In the genomic region with DNA sequence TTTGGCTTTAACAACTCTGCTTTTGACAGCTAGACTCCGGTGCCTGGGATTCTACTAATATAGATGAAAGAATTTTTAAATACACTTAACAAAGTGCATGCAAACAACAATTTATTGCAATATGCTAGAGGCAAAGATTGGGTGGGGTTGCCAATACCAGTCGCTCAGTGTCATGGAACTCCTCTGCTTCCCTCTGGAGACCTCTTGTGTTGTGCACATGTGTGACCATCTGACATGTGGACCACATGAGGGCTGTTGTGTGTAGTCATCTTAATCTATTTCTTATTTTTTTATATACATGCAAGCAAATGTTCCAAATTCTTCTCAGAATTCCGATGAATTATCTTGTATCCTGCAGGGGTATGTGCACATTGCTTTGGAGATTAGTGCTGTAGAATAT, we compare ENCODE assay signal across 8 cellular contexts.
"Had no signal": no experiment of that assay in that cellular context is flagged by ENCODE, and none has a peak within 500 bp of the region (broad histone marks: within the 10 kb centered on the region; RNA-seq: fewer than 3 reads in every experiment).

No MANE protein-coding gene starts in this region.

- H3K4me3 Mint-ChIP-seq: HFFc6 had no signal

- H3K4me1 ChIP-seq: HAP-1 had no signal

- H3K4me3 ChIP-seq: GM23248, HAP-1 had no signal

- H3K27ac Mint-ChIP-seq: HFFc6 had no signal

- H3K27ac ChIP-seq: GM23248, HL-60 had no signal

- H3K9me3 ChIP-seq: HAP-1 had no signal

- ATAC-seq: HCT116 had no signal

- H3K9me3 Mint-ChIP-seq: HFFc6 had no signal

- H3K36me3 ChIP-seq: HAP-1 had no signal

- DNase-seq: GM23248, GOT3, H7, HFFc6, IMR-90 had no signal
